26 cellular contexts compared by ENCODE assay signal in the genomic region with DNA sequence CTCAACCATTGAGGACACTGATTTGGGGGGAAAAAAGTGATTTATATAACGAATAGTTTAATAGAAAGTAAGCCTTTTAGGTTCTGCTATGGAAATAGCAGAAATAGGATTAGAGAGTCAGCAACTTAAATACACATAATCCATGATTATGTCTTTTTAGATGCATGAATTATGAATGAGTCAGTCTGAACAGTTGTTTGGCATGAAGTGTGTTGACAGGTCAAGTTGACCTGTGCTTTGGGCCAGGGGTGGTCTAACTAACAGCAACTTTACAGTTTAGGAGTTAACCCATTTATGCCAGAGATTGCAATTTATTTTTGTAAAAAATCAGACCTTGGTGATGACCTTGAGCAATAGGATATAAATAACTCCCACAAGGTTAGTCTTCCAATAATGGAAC.
DNase-seq lines count a peak whose midpoint lies in the region; ATAC-seq, FAIRE-seq and TF ChIP-seq lines count a peak whose summit lies in the region.
"Had no signal": no experiment of that assay in that cellular context is flagged by ENCODE, and none has a peak within 500 bp of the region (broad histone marks: within the 10 kb centered on the region; RNA-seq: fewer than 3 reads in every experiment).

No MANE protein-coding gene starts in this region.

- peak; percentile 73 for FAIRE-seq in keratinocyte (lab: Jason Lieb, UNC)
- FAIRE-seq: A204.1, GM12892 had no signal

- 89 to 91% methylated on average over 1 of the region's 1 CpG for WGBS in heart right ventricle, 2 donors

- no peak overlapping the region for H3K9ac ChIP-seq in keratinocyte (ENCODE audit: control insufficient read depth, extremely low read depth, insufficient read depth, low read length)
- H3K9ac ChIP-seq: BLaER1 had no signal

- H2AFZ ChIP-seq in keratinocyte (ENCODE audit: control insufficient read depth, low read length), result no peak overlapping the region
- H2AFZ ChIP-seq: PC-9 had no signal

- TF ChIP-seq CTCF in heart right ventricle (IDR thresholded peaks at IDR 0.05) (no peak), keratinocyte (optimal IDR thresholded peaks at IDR 0.05 in 1 of 3, IDR thresholded peaks at IDR 0.05 in 1 of 3, conservative IDR thresholded peaks at IDR 0.05 in 1 of 3; ENCODE audit: extremely low read depth in 1 of 3, insufficient read depth in 2 of 3, low read length in 3 of 3) (no peak), uterus (IDR thresholded peaks at IDR 0.05) (no peak)

- no peaks in the 10 kb centered on the region for H3K9me1 ChIP-seq in keratinocyte (ENCODE audit: control insufficient read depth, extremely low read depth, insufficient read depth, low read length)

- intact Hi-C loops in heart right ventricle (cut with DNase I), result no loop called here
- intact Hi-C loops in Right ventricle myocardium inferior (cut with DNase I), result no loop called here
- intact Hi-C loops in uterus (cut with DNase I; ENCODE audit: low total_unique reads), result no loop called here
- intact Hi-C loops in sciatic nerve (cut with DNase I), result no loop called here

- no peaks in the 10 kb centered on the region for H3K9me3 ChIP-seq in heart right ventricle
- H3K9me3 ChIP-seq in MG63, result no peaks in the 10 kb centered on the region
- no peaks in the 10 kb centered on the region for H3K9me3 ChIP-seq in keratinocyte (ENCODE audit: control insufficient read depth, low read depth, low read length)
- H3K9me3 ChIP-seq in uterus, result no peaks in the 10 kb centered on the region
- H3K9me3 ChIP-seq: BLaER1, HAP-1 had no signal

- no peaks in the 10 kb centered on the region for H3K27me3 ChIP-seq in heart right ventricle
- H3K27me3 ChIP-seq in MG63, result no peaks in the 10 kb centered on the region
- H3K27me3 ChIP-seq in keratinocyte (ENCODE audit: control insufficient read depth, extremely low read depth, insufficient read depth, low read length), result peaks cover 3% of the 10 kb centered on the region
- H3K27me3 ChIP-seq in uterus, result no peaks in the 10 kb centered on the region
- H3K27me3 ChIP-seq: BLaER1 had no signal

- no peak overlapping the region for H3K4me2 ChIP-seq in keratinocyte (ENCODE audit: control insufficient read depth, extremely low read depth, insufficient read depth, low read depth, low read length)
- H3K4me2 ChIP-seq: BLaER1, PC-9 had no signal

- H3K36me3 ChIP-seq in heart right ventricle (no peaks in the 10 kb centered on the region), MG63 (no peaks in the 10 kb centered on the region), keratinocyte (ENCODE audit: control insufficient read depth in 2 of 2, extremely low read depth in 1 of 2, insufficient read depth in 2 of 2, low read length in 2 of 2) (no peaks in the 10 kb centered on the region), uterus (no peaks in the 10 kb centered on the region)
- H3K36me3 ChIP-seq: BLaER1, HAP-1 had no signal

- H3K27ac ChIP-seq in heart right ventricle, result peak overlapping the region in 7 of 10 donors; percentile 5 to 53 (median 22)
- H3K27ac ChIP-seq in keratinocyte (ENCODE audit: control insufficient read depth, insufficient read depth, low read length), result no peak overlapping the region
- H3K27ac ChIP-seq in uterus, result peak overlapping the region; percentile 12 to 18
- H3K27ac ChIP-seq: BLaER1, PC-9 had no signal

- H3K79me2 ChIP-seq in keratinocyte (ENCODE audit: control insufficient read depth, insufficient read depth, low read length), result no peaks in the 10 kb centered on the region

- H3K4me1 ChIP-seq in heart right ventricle (peaks cover 4 to 71% (median 33%) of the 10 kb centered on the region in 9 donors), keratinocyte (ENCODE audit: control insufficient read depth, extremely low read depth, insufficient read depth, low read length) (no peaks in the 10 kb centered on the region), uterus (peaks cover 0 to 14% of the 10 kb centered on the region in 2 donors)
- H3K4me1 ChIP-seq: BLaER1, HAP-1 had no signal

- peak in 1 of 8 donors; percentile 34 for ATAC-seq in heart right ventricle
- no peak for ATAC-seq in Right ventricle myocardium inferior
- ATAC-seq in sciatic nerve, result no peak

- TF ChIP-seq POLR2A in uterus (IDR thresholded peaks at IDR 0.05), result no peak

- dilution Hi-C loops in keratinocyte (cut with MboI; ENCODE audit: extremely low pct_ligation_motif_present, low sequenced_read_pairs), result no loop called here

- no peak overlapping the region for H3K4me3 ChIP-seq in heart right ventricle
- H3K4me3 ChIP-seq in MG63, result no peak overlapping the region
- H3K4me3 ChIP-seq in keratinocyte (ENCODE audit: control insufficient read depth in 2 of 3, extremely low read depth in 1 of 3, insufficient read depth in 2 of 3, low read depth in 1 of 3, low read length in 3 of 3), result no peak overlapping the region
- no peak overlapping the region for H3K4me3 ChIP-seq in uterus
- H3K4me3 ChIP-seq: BLaER1, HAP-1, PC-9 had no signal

- DNase-seq in heart right ventricle (no peak), Right ventricle myocardium inferior (ENCODE audit: missing footprints) (no peak), MG63 (peak; percentile 21), keratinocyte (ENCODE audit: low read depth, low spot score) (no peak), uterus (no peak), T1000 (lab: John Stamatoyannopoulos, UW) (no peak), sciatic nerve (ENCODE audit: low spot score) (no peak)
- DNase-seq: CD4-positive, CD25-positive, alpha-beta regulatory T cell; DMS153; DND-41; GOT3; Karpas-422; MV-4-11; NCI-H1105; NCI-H1436 treated with DMSO at 0.1 percent for 48 hours; NCI-H187 treated with DMSO at 0.1 percent for 48 hours; NCI-H2171 treated with DMSO at 0.1 percent for 48 hours; NCI-H345; NCI-H524 treated with DMSO at 0.1 percent for 48 hours; NCI-H774; PC-9; SHP77 had no signal

- H4K20me1 ChIP-seq in keratinocyte (ENCODE audit: control insufficient read depth, extremely low read depth, insufficient read depth, low read length), result no peaks in the 10 kb centered on the region
- H4K20me1 ChIP-seq: BLaER1 had no signal
